Comparison of ENCODE assay signal across 1 cellular context in genomic region chr16:72532896-72533295, GRCh38.
TF ChIP-seq lines count a peak whose summit lies in the region.

No MANE protein-coding gene starts in this region.

TF ChIP-seq in GM23338, 12 proteins besides CTCF, POLR2A, EP300 and RAD21 (continued from another document):
- no peak for TF ChIP-seq ZNF462 (CRISPR knock-in tag; IDR thresholded peaks at IDR 0.05)
- TF ChIP-seq ETS1 (IDR thresholded peaks at IDR 0.05), result no peak
- no peak for TF ChIP-seq ZNF114 (CRISPR knock-in tag; IDR thresholded peaks at IDR 0.05)
- no peak for TF ChIP-seq ZNF331 (CRISPR knock-in tag; IDR thresholded peaks at IDR 0.05; ENCODE audit: low read depth)
- no peak for TF ChIP-seq EZH2phosphoT487 (IDR thresholded peaks at IDR 0.05; ENCODE audit: unreplicated experiment)
- TF ChIP-seq EZH2 (IDR thresholded peaks at IDR 0.05; ENCODE audit: low read depth, unreplicated experiment), result no peak
- TF ChIP-seq NANOG (IDR thresholded peaks at IDR 0.05; ENCODE audit: borderline replicate concordance), result no peak
- TF ChIP-seq JUNB (IDR thresholded peaks at IDR 0.05; ENCODE audit: unreplicated experiment), result no peak
- no peak for TF ChIP-seq POLR2AphosphoS5 (IDR thresholded peaks at IDR 0.05; ENCODE audit: low read depth)
